ENCODE assay signal across 28 cellular contexts in the genomic region with DNA sequence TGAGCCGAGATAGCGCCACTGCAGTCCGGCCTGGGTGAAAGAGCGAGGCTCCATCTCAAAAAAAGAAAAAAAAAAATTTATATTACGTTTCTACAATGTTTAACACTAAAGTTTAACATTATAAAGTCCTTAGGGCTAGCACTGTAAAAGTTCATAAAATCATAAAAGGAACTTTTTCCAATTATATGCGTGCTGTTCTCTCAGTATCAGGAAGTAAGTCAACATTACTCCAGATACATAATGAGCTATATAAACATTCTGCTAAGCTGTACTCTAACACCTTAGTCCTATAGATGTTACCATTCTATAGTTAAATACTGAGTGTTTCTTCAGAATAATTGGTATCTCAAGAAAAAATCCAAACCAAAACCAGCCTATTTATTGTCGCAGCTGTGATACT.
"Had no signal": no experiment of that assay in that cellular context is flagged by ENCODE, and none has a peak within 500 bp of the region (broad histone marks: within the 10 kb centered on the region; RNA-seq: fewer than 3 reads in every experiment).

No MANE protein-coding gene starts in this region.

- H3K4me3 ChIP-seq: neural progenitor cell, ovary, psoas muscle, right lobe of liver, sigmoid colon, stomach, thoracic aorta, thyroid gland, tibial nerve, upper lobe of right lung, uterus had no signal

- H3K27ac Mint-ChIP-seq: natural killer cell; nephron; neural progenitor cell; progenitor cell of endocrine pancreas; stimulated activated effector memory CD8-positive, alpha-beta T cell treated with anti-CD3 and anti-CD28 coated beads, Interleukin-12 subunit alpha, Interleukin-12 subunit beta, amount 100 ng/mL, for 72 hours; stimulated activated naive B cell treated with anti-CD40 and anti-IgM and Interleukin-4, amounts not matched to agents 10 μg/mL and 1 μg/mL and 100 μg/mL, for 72 hours; stimulated activated naive CD8-positive, alpha-beta T cell treated with anti-CD3 and anti-CD28 coated beads, Interleukin-15, Interleukin-2, amounts not matched to agents 100 ng/mL and 50 ng/mL, for 24 hours; type B pancreatic cell had no signal

- H3K36me3 ChIP-seq: neural progenitor cell, ovary, sigmoid colon, thyroid gland, tibial nerve, upper lobe of right lung, uterus had no signal

- H3K4me1 Mint-ChIP-seq: natural killer cell, nephron, neural progenitor cell had no signal

- ATAC-seq: natural killer cell; psoas muscle; right cardiac atrium; right lobe of liver; stimulated activated effector memory CD8-positive, alpha-beta T cell treated with anti-CD3 and anti-CD28 coated beads, Interleukin-12 subunit alpha, Interleukin-12 subunit beta, amount 100 ng/mL, for 72 hours; stimulated activated naive B cell treated with anti-CD40 and anti-IgM and Interleukin-4, amounts not matched to agents 10 μg/mL and 1 μg/mL and 100 μg/mL, for 72 hours; upper lobe of right lung had no signal

- H3K27me3 Mint-ChIP-seq: stimulated activated naive B cell treated with anti-CD40 and anti-IgM and Interleukin-4, amounts not matched to agents 10 μg/mL and 1 μg/mL and 100 μg/mL, for 72 hours; stimulated activated naive CD8-positive, alpha-beta T cell treated with anti-CD3 and anti-CD28 coated beads, Interleukin-15, Interleukin-2, amounts not matched to agents 100 ng/mL and 50 ng/mL, for 24 hours; type B pancreatic cell had no signal

- H3K4me3 Mint-ChIP-seq: natural killer cell; nephron; neural progenitor cell; stimulated activated effector memory CD8-positive, alpha-beta T cell treated with anti-CD3 and anti-CD28 coated beads, Interleukin-12 subunit alpha, Interleukin-12 subunit beta, amount 100 ng/mL, for 72 hours; stimulated activated naive B cell treated with anti-CD40 and anti-IgM and Interleukin-4, amounts not matched to agents 10 μg/mL and 1 μg/mL and 100 μg/mL, for 72 hours; stimulated activated naive CD8-positive, alpha-beta T cell treated with anti-CD3 and anti-CD28 coated beads, Interleukin-15, Interleukin-2, amounts not matched to agents 100 ng/mL and 50 ng/mL, for 24 hours; type B pancreatic cell had no signal

- DNase-seq: natural killer cell; occipital lobe; ovary; posterior cingulate gyrus; psoas muscle; right cardiac atrium; right lobe of liver; sigmoid colon; small intestine; stimulated activated CD4-positive, alpha-beta T cell treated with anti-CD3 and anti-CD28 coated beads, Interleukin-15, amount 100 ng/mL, for 24 hours; stimulated activated CD4-positive, alpha-beta T cell treated with anti-CD3 and anti-CD28 coated beads, Interleukin-2, amount 100 ng/mL, for 24 hours; stimulated activated CD4-positive, alpha-beta T cell treated with anti-CD3 and anti-CD28 coated beads, Interleukin-2, amount 100 ng/mL, for 48 hours; stimulated activated CD4-positive, alpha-beta T cell treated with anti-CD3 and anti-CD28 coated beads, Interleukin-4, amount 100 ng/mL, for 24 hours; stimulated activated naive B cell treated with anti-CD40 and anti-IgM and Interleukin-4, amounts not matched to agents 10 μg/mL and 1 μg/mL and 100 μg/mL, for 72 hours; stimulated activated naive CD4-positive, alpha-beta T cell treated with Interleukin-2 at 50 U/mL for 16 hours; stomach; thyroid gland; upper lobe of right lung; uterus had no signal

- H3K9ac ChIP-seq: neural progenitor cell, parathyroid adenoma had no signal

- H3K4me1 ChIP-seq: neural progenitor cell, parathyroid adenoma, psoas muscle, thyroid gland, tibial nerve, upper lobe of right lung, uterus had no signal

- H3K27ac ChIP-seq: neural progenitor cell, ovary, parathyroid adenoma, psoas muscle, right lobe of liver, sigmoid colon, stomach, thoracic aorta, thyroid gland, tibial nerve, upper lobe of right lung, uterus had no signal

- H3K9me3 ChIP-seq: ovary, right lobe of liver, thyroid gland had no signal

- H3K27me3 ChIP-seq: neural progenitor cell, ovary, right lobe of liver, sigmoid colon, stomach, thyroid gland, tibial nerve, upper lobe of right lung, uterus had no signal
